ENCODE assay signal across 8 cellular contexts in genomic region chr3:161851941-161852566, GRCh38.
DNase-seq lines count a peak whose midpoint lies in the region; ATAC-seq and TF ChIP-seq lines count a peak whose summit lies in the region.

No MANE protein-coding gene starts in this region.

- WGBS in spleen, 5 donors = 47 to 64% (median 49%) methylated on average over 8 of the region's 8 CpGs

- peak; percentile 73 for TF ChIP-seq CTCF in left ventricle myocardium inferior (IDR thresholded peaks at IDR 0.05; ENCODE audit: borderline replicate concordance)
- peak in 9 of 11 experiments; percentile 14 to 67 (median 45) for TF ChIP-seq CTCF in spleen (IDR thresholded peaks at IDR 0.05 in 8 of 11, conservative IDR thresholded peaks at IDR 0.05 in 3 of 11)

- no peaks in the 10 kb centered on the region for H3K27me3 ChIP-seq in left ventricle myocardium inferior (ENCODE audit: low read depth)
- H3K27me3 ChIP-seq in spleen (replicated peaks in 1 of 7) = no peaks in the 10 kb centered on the region

- no peaks in the 10 kb centered on the region for H3K36me3 Mint-ChIP-seq in activated CD8-positive, alpha-beta memory T cell treated with anti-CD3 and anti-CD28 coated beads, Interleukin-2, amount 10 ng/mL, durations not matched to agents 7 days and 5 days

- H3K9me3 ChIP-seq in left ventricle myocardium inferior (replicated peaks) (no peaks in the 10 kb centered on the region), spleen (no peaks in the 10 kb centered on the region)

- ATAC-seq in GM18508 (IDR thresholded peaks at IDR 0.05; ENCODE audit: insufficient read depth, unreplicated experiment) = peak; percentile 83
- ATAC-seq in HG02840 (IDR thresholded peaks at IDR 0.05; ENCODE audit: low FRiP score, unreplicated experiment) = peak; percentile 89
- no peak for ATAC-seq in activated CD8-positive, alpha-beta memory T cell treated with anti-CD3 and anti-CD28 coated beads, Interleukin-2, amount 10 ng/mL, durations not matched to agents 7 days and 5 days

- H3K27me3 Mint-ChIP-seq in activated CD8-positive, alpha-beta memory T cell treated with anti-CD3 and anti-CD28 coated beads, Interleukin-2, amount 10 ng/mL, durations not matched to agents 7 days and 5 days = no peaks in the 10 kb centered on the region

- H3K36me3 ChIP-seq in left ventricle myocardium inferior = no peaks in the 10 kb centered on the region
- H3K36me3 ChIP-seq in spleen = no peaks in the 10 kb centered on the region

- no peaks in the 10 kb centered on the region for H3K4me1 Mint-ChIP-seq in activated CD8-positive, alpha-beta memory T cell treated with anti-CD3 and anti-CD28 coated beads, Interleukin-2, amount 10 ng/mL, durations not matched to agents 7 days and 5 days

- H3K4me1 ChIP-seq in left ventricle myocardium inferior (no peaks in the 10 kb centered on the region), spleen (no peaks in the 10 kb centered on the region)

- DNase-seq in CMK (ENCODE audit: low read depth) (peak; percentile 9), NCI-H1105 (lab: John Stamatoyannopoulos, UW) (peak; percentile 57), left ventricle myocardium inferior (no peak), spleen (no peak), cortex of kidney (lab: John Stamatoyannopoulos, UW) (no peak)
- DNase-seq in activated CD8-positive, alpha-beta memory T cell treated with anti-CD3 and anti-CD28 coated beads, Interleukin-2, amount 10 ng/mL, durations not matched to agents 7 days and 5 days = peak; percentile 44

- no peak overlapping the region for H3K27ac ChIP-seq in left ventricle myocardium inferior (replicated peaks)
- H3K27ac ChIP-seq in spleen = no peak overlapping the region

- no peaks in the 10 kb centered on the region for H3K9me3 Mint-ChIP-seq in activated CD8-positive, alpha-beta memory T cell treated with anti-CD3 and anti-CD28 coated beads, Interleukin-2, amount 10 ng/mL, durations not matched to agents 7 days and 5 days (ENCODE audit: low read depth)

- H3K4me3 Mint-ChIP-seq in activated CD8-positive, alpha-beta memory T cell treated with anti-CD3 and anti-CD28 coated beads, Interleukin-2, amount 10 ng/mL, durations not matched to agents 7 days and 5 days = no peak overlapping the region

- H3K4me3 ChIP-seq in left ventricle myocardium inferior = no peak overlapping the region
- H3K4me3 ChIP-seq in spleen = no peak overlapping the region

- TF ChIP-seq POLR2A in spleen (IDR thresholded peaks at IDR 0.05) = no peak

- no peak overlapping the region for H3K27ac Mint-ChIP-seq in activated CD8-positive, alpha-beta memory T cell treated with anti-CD3 and anti-CD28 coated beads, Interleukin-2, amount 10 ng/mL, durations not matched to agents 7 days and 5 days

- intact Hi-C loops in left ventricle myocardium inferior (cut with micrococcal nuclease) (no loop called here), spleen (cut with DNase I; ENCODE audit: low total_unique reads) (no loop called here)

- CTCF ChIA-PET in activated CD8-positive, alpha-beta memory T cell treated with anti-CD3 and anti-CD28 coated beads, Interleukin-2, amount 10 ng/mL, durations not matched to agents 7 days and 5 days (lab: Charles Lee) = no interaction called here

Comparison
In these comparisons a context has a peak if more than half of its experiments do, and no peak if none do; other contexts are left out.
1. DNase-seq: peak in CMK (single experiment), NCI-H1105 (single experiment) and activated CD8-positive, alpha-beta memory T cell treated with anti-CD3 and anti-CD28 coated beads, Interleukin-2, amount 10 ng/mL, durations not matched to agents 7 days and 5 days (single experiment); none in left ventricle myocardium inferior (single experiment), spleen (single experiment) and cortex of kidney (single experiment).